In the genomic region with DNA sequence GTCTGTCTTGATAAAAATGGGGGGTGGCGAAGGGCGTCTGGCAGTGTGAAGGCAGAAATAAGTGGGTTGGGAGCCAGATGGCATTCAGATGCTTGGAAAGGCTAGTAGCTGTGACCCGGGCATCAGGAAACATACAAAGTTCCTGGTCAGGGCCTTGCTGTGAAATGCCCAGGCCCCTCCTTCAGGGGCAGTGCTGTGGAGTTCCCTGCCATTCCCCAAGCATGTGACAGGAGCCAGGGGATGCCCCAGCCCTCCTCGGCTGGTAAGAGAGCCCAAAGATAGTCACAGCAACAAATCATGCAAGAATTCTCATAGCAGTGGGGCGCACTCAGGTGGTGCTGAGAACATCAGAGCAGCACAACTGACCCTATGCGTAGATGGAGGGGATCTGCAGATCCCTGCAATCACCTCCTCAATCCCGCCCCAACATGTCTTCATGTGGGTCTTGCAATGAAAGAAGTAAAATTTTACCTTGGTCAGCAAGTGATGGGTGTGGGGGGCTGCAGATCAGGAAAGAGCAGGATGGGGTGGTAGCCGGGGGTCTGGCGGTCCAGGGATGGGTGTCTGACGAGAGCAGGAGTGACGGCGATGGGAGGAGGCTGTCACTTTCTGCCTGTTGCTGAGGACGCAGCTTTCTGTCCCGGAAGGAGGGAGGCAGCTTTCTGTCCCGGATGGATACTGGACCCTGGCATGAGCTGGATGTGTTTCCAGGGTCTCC, we compare ENCODE assay signal across 20 cellular contexts. TPM values are rescaled to one million over a fixed set of nuclear protein-coding genes. Genes with fewer than 3 reads are reported as not detected.
"Had no signal": no experiment of that assay in that cellular context is flagged by ENCODE, and none has a peak within 500 bp of the region (broad histone marks: within the 10 kb centered on the region; RNA-seq: fewer than 3 reads in every experiment).

No MANE protein-coding gene starts in this region.

- H3K4me3 ChIP-seq: ascending aorta, gastroesophageal sphincter, hepatocyte, ovary, upper lobe of left lung had no signal

- DNase-seq: activated naive CD4-positive, alpha-beta T cell treated with Interleukin-2 at 50 U/mL for 16 hours; activated naive CD8-positive, alpha-beta T cell treated with anti-CD3 and anti-CD28 coated beads, Interleukin-2, amount 50 U/mL, for 24 hours; activated T-cell treated with anti-CD3 and anti-CD28 coated beads for 4 hours; islet precursor cell; left ventricle myocardium superior; mesenchymal stem cell; ovary; stimulated activated CD4-positive, alpha-beta T cell treated with anti-CD3 and anti-CD28 coated beads, Interleukin-1b, Interleukin-23, amount 100 ng/mL, for 48 hours; stimulated activated naive CD8-positive, alpha-beta T cell treated with anti-CD3 and anti-CD28 coated beads, Interleukin-15, amount 100 ng/mL, for 72 hours had no signal

- H3K27me3 ChIP-seq: ascending aorta, gastroesophageal sphincter, hepatocyte, ovary, upper lobe of left lung had no signal

- H3K27ac Mint-ChIP-seq: activated naive CD8-positive, alpha-beta T cell treated with anti-CD3 and anti-CD28 coated beads, Interleukin-2, amount 50 U/mL, for 24 hours; activated T-helper 17 cell treated with anti-CD3 and anti-CD28 coated beads, Interleukin-2, amount 50 U/mL, for 72 hours; dendritic cell treated with granulocyte-macrophage colony-stimulating factor and Interleukin-4, amounts not matched to agents 40 ng/mL and 50 ng/mL, for 4 days; T-helper 2 cell treated with Interferon-gamma antibody and Interleukin-4, amounts not matched to agents 5 μg/mL and 100 μg/mL, for 36 hours had no signal

- H3K4me3 Mint-ChIP-seq: activated naive CD8-positive, alpha-beta T cell treated with anti-CD3 and anti-CD28 coated beads, Interleukin-2, amount 50 U/mL, for 24 hours; activated T-helper 17 cell treated with anti-CD3 and anti-CD28 coated beads, Interleukin-2, amount 50 U/mL, for 72 hours; dendritic cell treated with granulocyte-macrophage colony-stimulating factor and Interleukin-4, amounts not matched to agents 40 ng/mL and 50 ng/mL, for 4 days; nephron; stimulated activated naive CD8-positive, alpha-beta T cell treated with anti-CD3 and anti-CD28 coated beads, Interleukin-15, amount 100 ng/mL, for 72 hours; T-helper 2 cell treated with Interferon-gamma antibody and Interleukin-4, amounts not matched to agents 5 μg/mL and 100 μg/mL, for 36 hours had no signal

- H3K4me1 Mint-ChIP-seq: activated naive CD8-positive, alpha-beta T cell treated with anti-CD3 and anti-CD28 coated beads, Interleukin-2, amount 50 U/mL, for 24 hours; activated T-helper 17 cell treated with anti-CD3 and anti-CD28 coated beads, Interleukin-2, amount 50 U/mL, for 72 hours; stimulated activated naive CD8-positive, alpha-beta T cell treated with anti-CD3 and anti-CD28 coated beads, Interleukin-15, amount 100 ng/mL, for 72 hours had no signal

- H3K9me3 Mint-ChIP-seq: dendritic cell treated with granulocyte-macrophage colony-stimulating factor and Interleukin-4, amounts not matched to agents 40 ng/mL and 50 ng/mL, for 4 days; T-helper 2 cell treated with Interferon-gamma antibody and Interleukin-4, amounts not matched to agents 5 μg/mL and 100 μg/mL, for 36 hours had no signal

- H3K79me2 ChIP-seq: hepatocyte had no signal

- H3K36me3 ChIP-seq: ascending aorta, gastroesophageal sphincter, ovary, upper lobe of left lung had no signal

- H3K9me3 ChIP-seq: gastroesophageal sphincter, ovary, upper lobe of left lung had no signal

- H2AFZ ChIP-seq: hepatocyte had no signal

- FAIRE-seq: bronchial epithelial cell had no signal

- H3K4me2 ChIP-seq: hepatocyte had no signal

- ATAC-seq: activated CD4-positive, CD25-positive, alpha-beta regulatory T cell treated with anti-CD3 and anti-CD28 coated beads, Interleukin-2, amount 50 U/mL, for 24 hours; activated naive CD8-positive, alpha-beta T cell treated with anti-CD3 and anti-CD28 coated beads, Interleukin-2, amount 50 U/mL, for 24 hours; activated T-helper 17 cell treated with anti-CD3 and anti-CD28 coated beads, Interleukin-2, amount 50 U/mL, for 72 hours; gastroesophageal sphincter; left ventricle myocardium superior had no signal

- H3K27ac ChIP-seq: ascending aorta, gastroesophageal sphincter, hepatocyte, ovary, upper lobe of left lung had no signal

RNA-seq across cellular contexts. Expression of a gene that starts 39.5 kb away (rescaled TPM):
- total RNA-seq: ascending aorta, temporal lobe had no signal
